In genomic region chr17:45368661-45369060, GRCh38 we compare ENCODE assay signal across 22 cellular contexts. TPM values are rescaled to one million over a fixed set of nuclear protein-coding genes. Genes with fewer than 3 reads are reported as not detected.
DNase-seq lines count a peak whose midpoint lies in the region; TF ChIP-seq lines count a peak whose summit lies in the region.
"Had no signal": no experiment of that assay in that cellular context is flagged by ENCODE, and none has a peak within 500 bp of the region (broad histone marks: within the 10 kb centered on the region; RNA-seq: fewer than 3 reads in every experiment).

No MANE protein-coding gene starts in this region.

- TF ChIP-seq CTCF in SK-N-SH (IDR thresholded peaks at IDR 0.05), result no peak
- no peak for TF ChIP-seq CTCF in fibroblast of mammary gland (conservative IDR thresholded peaks at IDR 0.05; ENCODE audit: control insufficient read depth, insufficient read depth, low read depth, low read length)

- H3K9ac ChIP-seq in SK-N-SH (no peak overlapping the region; the same call in 1 of the 2 replicates), skeletal muscle satellite cell (ENCODE audit: low read depth, low read length) (peak overlapping the region; percentile 20)

- 0 out of 4 replicates have a peak, but pooled peaks of 1 of the 2 experiments have one; percentile 40 for TF ChIP-seq EP300 in SK-N-SH (IDR thresholded peaks at IDR 0.05; ENCODE audit: borderline replicate concordance in 1 of 2, low read depth in 1 of 2, low read length in 1 of 2)

- POLR2A ChIA-PET in SK-N-SH (lab: Yijun Ruan, JAX), result no interaction called here

- H3K27ac ChIP-seq in SK-N-SH (ENCODE audit: low read depth in 2 of 2, low read length in 1 of 2), result peak overlapping the region; percentile 5 to 96; a peak in 3 of 4 replicates
- H3K27ac ChIP-seq: prostate gland, spleen, vagina had no signal

- peak; percentile 81 for DNase-seq in GM04503 (ENCODE audit: low read depth)
- no peak for DNase-seq in SK-N-SH
- DNase-seq in fibroblast of mammary gland (ENCODE audit: low read depth), result peak; percentile 39
- DNase-seq in SIG-M5 (lab: John Stamatoyannopoulos, UW), result no peak
- no peak for DNase-seq in stimulated activated CD4-positive, alpha-beta T cell treated with anti-CD3 and anti-CD28 coated beads, Interleukin-12 subunit alpha, Interleukin-12 subunit beta, amount 100 ng/mL, for 4 hours
- no peak for DNase-seq in NCI-H2081 treated with DMSO at 0.1 percent for 48 hours (lab: John Stamatoyannopoulos, UW)
- DNase-seq: activated CD8-positive, alpha-beta T cell treated with anti-CD3 and anti-CD28 coated beads, Interleukin-2, amount 10 ng/mL, durations not matched to agents 7 days and 5 days; activated T-cell treated with anti-CD3 and anti-CD28 coated beads, Interleukin-2, amount 50 U/mL, for 72 hours; C1 segment of cervical spinal cord; effector memory CD8-positive, alpha-beta T cell; GDM1; kidney glomerular epithelial cell; MV-4-11; natural killer cell; NCI-H1930; NCI-H524; spleen; T-helper 9 cell had no signal

- no peaks in the 10 kb centered on the region for H3K9me2 ChIP-seq in SK-N-SH

- H3K4me2 ChIP-seq in SK-N-SH, result peak overlapping the region; percentile 41; the same call in 1 of the 2 replicates
- peak overlapping the region; percentile 53 for H3K4me2 ChIP-seq in skeletal muscle satellite cell (ENCODE audit: low read length)

- H3K36me3 ChIP-seq in SK-N-SH (replicated peaks in 1 of 2; ENCODE audit: control insufficient read depth in 1 of 2, insufficient read depth in 2 of 2, low read length in 1 of 2), result no peaks in the 10 kb centered on the region
- no peaks in the 10 kb centered on the region for H3K36me3 ChIP-seq in skeletal muscle satellite cell (ENCODE audit: insufficient read depth, low read length)
- H3K36me3 ChIP-seq: prostate gland, spleen, vagina had no signal

- no peaks in the 10 kb centered on the region for H3K79me2 ChIP-seq in SK-N-SH (ENCODE audit: insufficient read depth)

- peaks cover 2 to 31% of the 10 kb centered on the region in 2 experiments; a peak in 3 of 4 replicates for H3K4me1 ChIP-seq in SK-N-SH (ENCODE audit: control insufficient read depth in 1 of 2, insufficient read depth in 2 of 2, low read depth in 1 of 2, low read length in 1 of 2)
- H3K4me1 ChIP-seq in skeletal muscle satellite cell (ENCODE audit: control insufficient read depth, insufficient read depth, low read length), result peaks cover 52% of the 10 kb centered on the region
- H3K4me1 ChIP-seq: prostate gland had no signal

- TF ChIP-seq RAD21 in SK-N-SH (IDR thresholded peaks at IDR 0.05; ENCODE audit: low read length), result no peak

- H3K27me3 ChIP-seq in SK-N-SH (ENCODE audit: insufficient read depth) (no peaks in the 10 kb centered on the region), skeletal muscle satellite cell (ENCODE audit: control insufficient read depth, insufficient read depth, low read length) (no peaks in the 10 kb centered on the region)
- H3K27me3 ChIP-seq: vagina had no signal

- no peak overlapping the region for H2AFZ ChIP-seq in SK-N-SH (ENCODE audit: low read depth)

- H4K20me1 ChIP-seq in SK-N-SH (ENCODE audit: insufficient read depth), result no peaks in the 10 kb centered on the region

- H3K4me3 ChIP-seq in SK-N-SH (ENCODE audit: low read depth in 2 of 2, low read length in 1 of 2), result no peak overlapping the region
- H3K4me3 ChIP-seq in fibroblast of mammary gland (ENCODE audit: control insufficient read depth, low read depth, low read length), result no peak overlapping the region
- no peak overlapping the region for H3K4me3 ChIP-seq in skeletal muscle satellite cell (ENCODE audit: low read length)
- H3K4me3 ChIP-seq: GM12878, prostate gland, spleen, vagina had no signal

- H3F3A ChIP-seq in SK-N-SH (replicated peaks; ENCODE audit: insufficient read depth), result peaks cover 43% of the 10 kb centered on the region

- H3K9me3 ChIP-seq in SK-N-SH (no peaks in the 10 kb centered on the region), skeletal muscle satellite cell (replicated peaks; ENCODE audit: low read length) (no peaks in the 10 kb centered on the region)
- H3K9me3 ChIP-seq: prostate gland, spleen, vagina had no signal

- CTCF ChIA-PET in SK-N-SH (lab: Yijun Ruan, JAX), result interaction anchor here (0.6 to 0.9 kb wide), 2 partner anchors 17 to 34 kb away, joined by 3 read pairs; no protein-coding TSS in a partner anchor

TF ChIP-seq in SK-N-SH, 30 proteins besides CTCF, POLR2A, EP300 and RAD21:
- no peak for TF ChIP-seq YY1 (IDR thresholded peaks at IDR 0.05; ENCODE audit: low read depth)
- peak; percentile 70 for TF ChIP-seq TCF12 (IDR thresholded peaks at IDR 0.05)
- peak; percentile 13; the same call in 1 of the 2 replicates for TF ChIP-seq FOSL2 (IDR thresholded peaks at IDR 0.05; ENCODE audit: borderline replicate concordance, low read depth)
- TF ChIP-seq NFIC (IDR thresholded peaks at IDR 0.05; ENCODE audit: borderline replicate concordance), result peak; percentile 11; the same call in 1 of the 2 replicates
- peak; percentile 37; the same call in 1 of the 2 replicates for TF ChIP-seq PBX3 (IDR thresholded peaks at IDR 0.05)
TF ChIP-seq in SK-N-SH: peak in this region for 4.

RNA-seq across cellular contexts. Expression of gene MAP3K14, which starts 51.8 kb away (rescaled TPM):
- 11.9 and 13.7 TPM in 2 replicates for polyA plus RNA-seq in SK-N-SH (2012; rRNA removed)
- polyA plus RNA-seq in SK-N-SH (2012; cell fraction: cytosol; rRNA removed), result 4.4 and 7.2 TPM in 2 replicates
- 51.1 and 59.6 TPM in 2 replicates for polyA plus RNA-seq in SK-N-SH (2012; cell fraction: nucleus; rRNA removed)
- 4.3 and 4.6 TPM in 2 replicates for total RNA-seq in skeletal muscle satellite cell (2012; rRNA removed)

Comparison
In these comparisons a context has a peak if more than half of its experiments do, and no peak if none do; other contexts are left out.
1. DNase-seq: peak in GM04503 (single experiment) and fibroblast of mammary gland (single experiment); none in SK-N-SH (single experiment), SIG-M5 (single experiment), stimulated activated CD4-positive, alpha-beta T cell treated with anti-CD3 and anti-CD28 coated beads, Interleukin-12 subunit alpha, Interleukin-12 subunit beta, amount 100 ng/mL, for 4 hours (single experiment) and NCI-H2081 treated with DMSO at 0.1 percent for 48 hours (single experiment).